ENCODE assay signal across 3 cellular contexts in genomic region chr11:1536065-1536843, GRCh38.
TF ChIP-seq lines count a peak whose summit lies in the region.

No MANE protein-coding gene starts in this region.

TF ChIP-seq in HEK293, 187 proteins besides CTCF, POLR2A, EP300 and RAD21:
- TF ChIP-seq ZNF449 (tag by site-specific recombination; IDR thresholded peaks at IDR 0.05), result peak; percentile 54; the same call in 1 of the 2 replicates
- TF ChIP-seq ZBTB17 (tag by site-specific recombination; IDR thresholded peaks at IDR 0.05), result peak; percentile 65
- no peak for TF ChIP-seq ZNF280D (tag by site-specific recombination; IDR thresholded peaks at IDR 0.05)
- TF ChIP-seq ZNF623 (tag by site-specific recombination; IDR thresholded peaks at IDR 0.05), result no peak

TF ChIP-seq in GM12878, 131 proteins besides CTCF, POLR2A, EP300 and RAD21 (continues in another document):
- TF ChIP-seq SMAD5 (IDR thresholded peaks at IDR 0.05; ENCODE audit: low read depth) (no peak), DPF2 (IDR thresholded peaks at IDR 0.05) (no peak), SIX5 (IDR thresholded peaks at IDR 0.05; ENCODE audit: low read depth, low read length, severe bottlenecking) (no peak), SKIL (IDR thresholded peaks at IDR 0.05; ENCODE audit: low read depth, poor library complexity, severe bottlenecking) (no peak), SUZ12 (IDR thresholded peaks at IDR 0.05; ENCODE audit: unreplicated experiment) (no peak), CUX1 (IDR thresholded peaks at IDR 0.05; ENCODE audit: insufficient replicate concordance, low read depth, low read length) (no peak), JUNB (IDR thresholded peaks at IDR 0.05) (no peak), HSF1 (IDR thresholded peaks at IDR 0.05; ENCODE audit: low read depth, low read length) (no peak), ZNF687 (IDR thresholded peaks at IDR 0.05) (no peak), CHD4 (IDR thresholded peaks at IDR 0.05) (no peak), JUND (IDR thresholded peaks at IDR 0.05; ENCODE audit: low read depth, low read length) (no peak), NR2C1 (IDR thresholded peaks at IDR 0.05) (no peak)

TF ChIP-seq in HEK293T, 16 proteins besides CTCF, POLR2A, EP300 and RAD21:
- TF ChIP-seq ARNT (IDR thresholded peaks at IDR 0.05) (no peak), NFRKB (IDR thresholded peaks at IDR 0.05) (no peak), HDGF (IDR thresholded peaks at IDR 0.05; ENCODE audit: borderline replicate concordance) (no peak), FOXA1 (IDR thresholded peaks at IDR 0.05) (no peak), FOXK2 (IDR thresholded peaks at IDR 0.05) (no peak), SUZ12 (IDR thresholded peaks at IDR 0.05) (no peak), TARDBP (IDR thresholded peaks at IDR 0.05) (no peak), SP1 (IDR thresholded peaks at IDR 0.05) (no peak), CTBP1 (IDR thresholded peaks at IDR 0.05; ENCODE audit: borderline replicate concordance) (no peak), ZNF384 (IDR thresholded peaks at IDR 0.05) (no peak), BHLHE40 (IDR thresholded peaks at IDR 0.05; ENCODE audit: borderline replicate concordance) (no peak)
